ENCODE assay signal across 8 cellular contexts in the genomic region with DNA sequence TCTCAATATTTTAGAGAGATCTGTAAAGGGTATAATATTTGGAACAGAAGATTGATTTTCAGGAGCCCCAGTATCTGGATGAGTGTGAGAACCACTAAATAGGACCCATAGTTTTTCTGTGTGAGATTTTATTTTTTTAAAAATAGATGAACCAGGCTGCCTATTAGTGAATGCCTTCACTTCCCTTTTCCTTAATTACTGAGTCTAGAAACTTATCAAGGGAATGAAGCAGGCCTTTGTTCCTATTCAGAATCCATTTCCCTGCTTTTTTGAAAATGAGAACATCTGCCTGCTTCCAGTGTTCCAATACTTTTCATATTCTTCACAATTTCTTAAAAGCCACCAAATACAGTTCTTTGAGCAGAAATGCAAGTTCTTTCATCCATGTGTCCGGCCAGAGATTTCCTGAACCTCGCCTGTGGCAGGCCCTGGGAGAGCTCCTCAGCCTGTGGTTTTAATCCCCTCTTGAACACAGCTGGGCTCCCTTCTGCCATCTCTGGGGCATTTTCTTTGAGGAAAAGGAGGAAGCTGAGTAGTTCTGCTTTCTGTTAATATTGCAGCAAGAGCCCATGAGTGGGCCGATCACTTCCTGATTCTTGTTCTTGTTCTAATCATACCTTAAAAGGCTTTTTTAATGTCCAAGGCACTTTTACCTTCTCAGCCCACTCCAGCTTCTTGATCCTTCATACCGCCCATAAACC. TPM values are rescaled to one million over a fixed set of nuclear protein-coding genes. Genes with fewer than 3 reads are reported as not detected.
A peak's percentile ranks its signal among the peaks of the same experiment; 100 is the strongest.
DNase-seq lines count a peak whose midpoint lies in the region; ATAC-seq and TF ChIP-seq lines count a peak whose summit lies in the region.

No MANE protein-coding gene starts in this region.

- H4K20me1 ChIP-seq in OCI-LY7 (ENCODE audit: insufficient read depth, low read length) = no peaks in the 10 kb centered on the region

- DNase-seq in GM06990 (ENCODE audit: extremely low read depth, insufficient read length) (peak; percentile 57), OCI-LY7 (ENCODE audit: low spot score) (peak; percentile 80), esophagus muscularis mucosa (ENCODE audit: extremely low spot score) (no peak), renal cortical epithelial cell (ENCODE audit: low read depth) (peak; percentile 61), occipital lobe (lab: John Stamatoyannopoulos, UW) (no peak)

- H3K9me3 ChIP-seq in OCI-LY7 (ENCODE audit: low read length) (no peaks in the 10 kb centered on the region), esophagus muscularis mucosa (no peaks in the 10 kb centered on the region)

- peaks cover 43% of the 10 kb centered on the region for H3K4me1 ChIP-seq in OCI-LY7 (ENCODE audit: insufficient read depth, low read length, poor library complexity, severe bottlenecking)
- H3K4me1 ChIP-seq in esophagus muscularis mucosa = peaks cover 49 to 62% (median 53%) of the 10 kb centered on the region in 4 donors

- intact Hi-C loops in OCI-LY7 (cut with micrococcal nuclease; ENCODE audit: unreplicated experiment) = no loop called here
- intact Hi-C loops in esophagus muscularis mucosa (cut with DNase I) = no loop called here

- no peaks in the 10 kb centered on the region for H3K9me2 ChIP-seq in OCI-LY7 (ENCODE audit: insufficient read depth, low read length)

- peak overlapping the region; percentile 88 for H3K27ac ChIP-seq in OCI-LY7 (ENCODE audit: low read depth, low read length, poor library complexity, severe bottlenecking)
- peak overlapping the region; percentile 23 to 57 (median 47) for H3K27ac ChIP-seq in esophagus muscularis mucosa (replicated peaks in 1 of 4)

- peaks cover 50% of the 10 kb centered on the region for H3K79me2 ChIP-seq in OCI-LY7 (ENCODE audit: insufficient read depth, low read depth, low read length)

- 69% methylated on average over 4 of the region's 4 CpGs for WGBS in esophagus muscularis mucosa

- H3K36me3 ChIP-seq in GM06990 (ENCODE audit: control insufficient read depth, insufficient read depth, low read length) = peaks cover 2% of the 10 kb centered on the region
- H3K36me3 ChIP-seq in OCI-LY7 (ENCODE audit: insufficient read depth, low read length) = no peaks in the 10 kb centered on the region
- no peaks in the 10 kb centered on the region for H3K36me3 ChIP-seq in esophagus muscularis mucosa

- no peak for ATAC-seq in GM19328 (IDR thresholded peaks at IDR 0.05; ENCODE audit: unreplicated experiment)
- ATAC-seq in GM21786 (IDR thresholded peaks at IDR 0.05; ENCODE audit: unreplicated experiment) = no peak
- ATAC-seq in GM21515 (IDR thresholded peaks at IDR 0.05; ENCODE audit: unreplicated experiment) = no peak

- TF ChIP-seq CTCF in GM06990 (IDR thresholded peaks at IDR 0.05; ENCODE audit: insufficient read depth, low read length, poor library complexity, severe bottlenecking) (no peak), OCI-LY7 (conservative IDR thresholded peaks at IDR 0.05; ENCODE audit: low read length) (no peak), esophagus muscularis mucosa (IDR thresholded peaks at IDR 0.05) (no peak)

- TF ChIP-seq EP300 in esophagus muscularis mucosa (IDR thresholded peaks at IDR 0.05) = no peak

- H2AFZ ChIP-seq in OCI-LY7 (ENCODE audit: low read length) = no peak overlapping the region; the same call in 1 of the 2 replicates

- H3K4me3 ChIP-seq in GM06990 (replicated peaks; ENCODE audit: low read depth, low read length) = peak overlapping the region; percentile 36
- H3K4me3 ChIP-seq in OCI-LY7 (ENCODE audit: low read depth, low read length, poor library complexity, severe bottlenecking) = peak overlapping the region; percentile 48
- no peak overlapping the region for H3K4me3 ChIP-seq in esophagus muscularis mucosa

- peak overlapping the region; percentile 97 for H3K4me2 ChIP-seq in OCI-LY7 (ENCODE audit: low read length)

- POLR2A ChIA-PET in OCI-LY7 (lab: Charles Lee) = interaction anchor here (0.6 to 1.2 kb wide), 3 partner anchors 27 to 526 kb away, joined by 3 read pairs; no protein-coding TSS in a partner anchor

- CTCF ChIA-PET in OCI-LY7 (lab: Charles Lee; ENCODE audit: unreplicated experiment) = no interaction called here

- TF ChIP-seq POLR2A in esophagus muscularis mucosa (IDR thresholded peaks at IDR 0.05; ENCODE audit: low read depth) = no peak

- H3K27me3 ChIP-seq in GM06990 (replicated peaks; ENCODE audit: control insufficient read depth, insufficient read depth, low read length) = no peaks in the 10 kb centered on the region
- H3K27me3 ChIP-seq in esophagus muscularis mucosa = no peaks in the 10 kb centered on the region

- no TSS peak for BruUV-seq in OCI-LY7 (replicated peaks; lab: Mats Ljungman, UMichigan)

RNA-seq across cellular contexts. Expression of a gene that starts 4.7 kb away (rescaled TPM):
- 13.5 and 14.2 TPM in 2 replicates for total RNA-seq in OCI-LY7 (2014; rRNA removed; shearing (Covaris generic))
- total RNA-seq in OCI-LY7 (2022) = 19.4 and 20.7 TPM in 2 replicates
- 10 to 100 TPM in 3 of 4 donors, 1 to 10 TPM in 1; 10.0 to 24.7 (median 21.7) TPM for total RNA-seq in esophagus muscularis mucosa
- total RNA-seq in renal cortical epithelial cell = 55.9 and 57.1 TPM in 2 replicates
- total RNA-seq in occipital lobe = 2.2 TPM

RNA-seq across cellular contexts. Expression of a gene that starts 53.2 kb away (rescaled TPM):
- not detected in 2 replicates for total RNA-seq in OCI-LY7 (2014; rRNA removed; shearing (Covaris generic))
- total RNA-seq in OCI-LY7 (2022) (not detected in 2 replicates), esophagus muscularis mucosa (not detected), renal cortical epithelial cell (not detected in 2 replicates), occipital lobe (not detected)

Comparison
In these comparisons a context has a peak if more than half of its experiments do, and no peak if none do; other contexts are left out.
1. DNase-seq: peak in GM06990 (single experiment), OCI-LY7 (single experiment) and renal cortical epithelial cell (single experiment); none in esophagus muscularis mucosa (single experiment) and occipital lobe (single experiment).
2. H3K4me3 ChIP-seq: peak in GM06990 (single experiment) and OCI-LY7 (single experiment); none in esophagus muscularis mucosa (0 of 4).